Comparison of ENCODE assay signal across 8 cellular contexts in genomic region chr13:29817604-29818378, GRCh38. TPM values are rescaled to one million over a fixed set of nuclear protein-coding genes. Genes with fewer than 3 reads are reported as not detected.
DNase-seq lines count a peak whose midpoint lies in the region; ATAC-seq and TF ChIP-seq lines count a peak whose summit lies in the region.

No MANE protein-coding gene starts in this region.

- TF ChIP-seq CTCF in MM.1S (IDR thresholded peaks at IDR 0.05; ENCODE audit: low read length) (no peak), endodermal cell (conservative IDR thresholded peaks at IDR 0.05) (no peak), breast epithelium (IDR thresholded peaks at IDR 0.05) (no peak), transverse colon (IDR thresholded peaks at IDR 0.05) (no peak)

- H3K79me2 ChIP-seq in GM23248 (ENCODE audit: insufficient read depth), result peaks cover 100% of the 10 kb centered on the region
- H3K79me2 ChIP-seq in MM.1S (ENCODE audit: low read length), result no peaks in the 10 kb centered on the region

- H4K20me1 ChIP-seq in GM23248 (ENCODE audit: insufficient read depth) (peaks cover 60% of the 10 kb centered on the region), MM.1S (ENCODE audit: insufficient read depth, low read length) (no peaks in the 10 kb centered on the region)

- H3K36me3 Mint-ChIP-seq in endodermal cell (ENCODE audit: low read depth), result no peaks in the 10 kb centered on the region

- no peaks in the 10 kb centered on the region for H3K9me3 Mint-ChIP-seq in endodermal cell

- WGBS in GM23248 (ENCODE audit: low coverage in 1 of 2, low lambda C conversion rate in 2 of 2, missing lambda C conversion rate in 2 of 2), 2 experiments, result 9 to 12% methylated on average over 3 of the region's 3 CpGs
- WGBS in endodermal cell (ENCODE audit: insufficient coverage in 1 of 2, insufficient read length in 1 of 2), 2 experiments, result 94 to 100% methylated on average over 1 to 3 of the region's 3 CpGs
- WGBS in transverse colon (ENCODE audit: low coverage in 1 of 2), 2 donors, result 53 to 65% methylated on average over 3 of the region's 3 CpGs

- H3K27ac Mint-ChIP-seq in endodermal cell, result peak overlapping the region; percentile 59

- peak overlapping the region; percentile 49 for H3K4me2 ChIP-seq in GM23248 (ENCODE audit: unreplicated experiment)
- no peak overlapping the region for H3K4me2 ChIP-seq in MM.1S (ENCODE audit: low read depth, low read length)

- peak overlapping the region; percentile 14 for H3K27ac ChIP-seq in GM23248
- H3K27ac ChIP-seq in MM.1S (ENCODE audit: low read length), result no peak overlapping the region
- H3K27ac ChIP-seq in endodermal cell (ENCODE audit: low read depth, low read length), result no peak overlapping the region
- no peak overlapping the region for H3K27ac ChIP-seq in breast epithelium
- H3K27ac ChIP-seq in transverse colon, result no peak overlapping the region

- H3K4me3 Mint-ChIP-seq in endodermal cell, result no peak overlapping the region

- H3K9me3 ChIP-seq in GM23248 (ENCODE audit: low read depth) (no peaks in the 10 kb centered on the region), MM.1S (replicated peaks; ENCODE audit: insufficient read depth, low read length) (no peaks in the 10 kb centered on the region), endodermal cell (ENCODE audit: control insufficient read depth, low read length) (no peaks in the 10 kb centered on the region), breast epithelium (no peaks in the 10 kb centered on the region), transverse colon (no peaks in the 10 kb centered on the region)

- H3F3A ChIP-seq in GM23248 (ENCODE audit: insufficient read depth) (peaks cover 70% of the 10 kb centered on the region), MM.1S (ENCODE audit: insufficient read depth, low read length) (0 out of 2 replicates have a peak, but pooled peaks cover 4% of the 10 kb centered on the region)

- peaks cover 30% of the 10 kb centered on the region for H3K4me1 Mint-ChIP-seq in endodermal cell

- H3K9ac ChIP-seq in GM23248 (no peak overlapping the region), MM.1S (ENCODE audit: low read length) (no peak overlapping the region), endodermal cell (ENCODE audit: extremely low read depth, low read length, poor library complexity, severe bottlenecking) (no peak overlapping the region)

- peak; percentile 56 for DNase-seq in GM23248
- peak; percentile 15 for DNase-seq in MM.1S
- DNase-seq in endodermal cell, result no peak
- no peak for DNase-seq in islet precursor cell
- DNase-seq in breast epithelium (ENCODE audit: low spot score in 2 of 2), result no peak
- no peak for DNase-seq in transverse colon
- DNase-seq in activated CD4-positive, alpha-beta T cell treated with anti-CD3 and anti-CD28 coated beads, Interleukin-2, amount 50 U/mL, for 1 hour, result no peak

- intact Hi-C loops in breast epithelium (cut with DNase I; ENCODE audit: low total_unique reads) (no loop called here), transverse colon (cut with DNase I; ENCODE audit: low total_unique reads) (no loop called here)

- ATAC-seq in GM18511 (IDR thresholded peaks at IDR 0.05; ENCODE audit: unreplicated experiment), result peak; percentile 98

- H3K9me2 ChIP-seq in GM23248 (ENCODE audit: insufficient read depth), result no peaks in the 10 kb centered on the region
- H3K9me2 ChIP-seq in MM.1S (replicated peaks; ENCODE audit: insufficient read depth, low read length), result no peaks in the 10 kb centered on the region

- H3K27me3 ChIP-seq in GM23248 (replicated peaks; ENCODE audit: insufficient read depth), result no peaks in the 10 kb centered on the region
- no peaks in the 10 kb centered on the region for H3K27me3 ChIP-seq in MM.1S (replicated peaks; ENCODE audit: insufficient read depth, low read length)
- no peaks in the 10 kb centered on the region for H3K27me3 ChIP-seq in endodermal cell (ENCODE audit: control insufficient read depth, insufficient read depth, low read length, poor library complexity, severe bottlenecking)
- no peaks in the 10 kb centered on the region for H3K27me3 ChIP-seq in breast epithelium
- H3K27me3 ChIP-seq in transverse colon, result no peaks in the 10 kb centered on the region

- no peak for TF ChIP-seq EP300 in transverse colon (IDR thresholded peaks at IDR 0.05; ENCODE audit: low read depth)

- H3K36me3 ChIP-seq in GM23248 (ENCODE audit: low read depth) (no peaks in the 10 kb centered on the region), MM.1S (replicated peaks; ENCODE audit: insufficient read depth, low read length) (no peaks in the 10 kb centered on the region), endodermal cell (ENCODE audit: control insufficient read depth, insufficient read depth, low read length) (no peaks in the 10 kb centered on the region), breast epithelium (no peaks in the 10 kb centered on the region), transverse colon (no peaks in the 10 kb centered on the region)

- in situ Hi-C loops in GM23248 (cut with MboI), result no loop called here
- in situ Hi-C loops in transverse colon (cut with MboI; ENCODE audit: low pct_ligation_motif_present in 1 of 4, low pct_unique_long_range_greater_than_20kb in 1 of 4, low sequenced_read_pairs in 3 of 4), result no loop called here

- H3K27me3 Mint-ChIP-seq in endodermal cell (ENCODE audit: insufficient read depth), result no peaks in the 10 kb centered on the region

- TF ChIP-seq POLR2A in breast epithelium (IDR thresholded peaks at IDR 0.05) (no peak), transverse colon (IDR thresholded peaks at IDR 0.05) (no peak)

- H3K4me1 ChIP-seq in GM23248 (ENCODE audit: insufficient read depth) (peaks cover 59% of the 10 kb centered on the region), MM.1S (ENCODE audit: low read length) (peaks cover 7% of the 10 kb centered on the region), endodermal cell (ENCODE audit: control insufficient read depth, insufficient read depth, low read length) (peaks cover 15% of the 10 kb centered on the region), breast epithelium (no peaks in the 10 kb centered on the region), transverse colon (peaks cover 0 to 35% (median 17%) of the 10 kb centered on the region in 4 donors)

- H3K4me3 ChIP-seq in GM23248 (peak overlapping the region; percentile 17; the same call in 1 of the 2 replicates), MM.1S (ENCODE audit: low read length) (no peak overlapping the region), endodermal cell (ENCODE audit: low read length) (peak overlapping the region; percentile 17), breast epithelium (no peak overlapping the region), transverse colon (no peak overlapping the region)

- H2AFZ ChIP-seq in GM23248 (no peak overlapping the region), MM.1S (ENCODE audit: low read length) (no peak overlapping the region)

RNA-seq across cellular contexts. Expression of gene UBL3, which starts 32.6 kb away (rescaled TPM):
- 73.9 and 85.8 TPM in 2 replicates for total RNA-seq in GM23248 (2014; rRNA removed; shearing (Covaris generic))
- polyA plus RNA-seq in GM23248 (2016; fragmentation: Nextera tagmentation; extraction: Ambion mirVana), result 95.6 and 99.3 TPM in 2 replicates
- total RNA-seq in endodermal cell, result 10 to 100 TPM; 16.5 to 22.3 TPM
- polyA plus RNA-seq in endodermal cell (2013, experiment 1 of 2), result 29.4 TPM
- 26.9 TPM for polyA plus RNA-seq in endodermal cell (2013, experiment 2 of 2)
- total RNA-seq in breast epithelium, result 10 to 100 TPM; 32.4 to 60.7 (median 36.6) TPM
- 10 to 100 TPM in 3 of 4 donors, 1 to 10 TPM in 1; 8.8 to 77.1 (median 60.0) TPM for total RNA-seq in transverse colon

Comparison
In these comparisons a context has a peak if more than half of its experiments do, and no peak if none do; other contexts are left out.
1. DNase-seq: peak in GM23248 (single experiment) and MM.1S (single experiment); none in endodermal cell (single experiment), islet precursor cell (single experiment), breast epithelium (0 of 2), transverse colon (single experiment) and activated CD4-positive, alpha-beta T cell treated with anti-CD3 and anti-CD28 coated beads, Interleukin-2, amount 50 U/mL, for 1 hour (single experiment).
2. H3K4me3 ChIP-seq: peak in GM23248 (single experiment) and endodermal cell (single experiment); none in MM.1S (single experiment), breast epithelium (0 of 3) and transverse colon (0 of 4).